Comparison of ENCODE assay signal across 34 cellular contexts in genomic region chr3:54608041-54608440, GRCh38.
"Had no signal": no experiment of that assay in that cellular context is flagged by ENCODE, and none has a peak within 500 bp of the region (broad histone marks: within the 10 kb centered on the region; RNA-seq: fewer than 3 reads in every experiment).

No MANE protein-coding gene starts in this region.

- DNase-seq: Karpas-422, Kasumi-1, MG63, MM.1S, MV-4-11, NCI-H1048, NCI-H1092, NCI-H1092 treated with DMSO at 0.1 percent for 48 hours, NCI-H1105, NCI-H1105 treated with DMSO at 0.1 percent for 48 hours, NCI-H1417, NCI-H1417 treated with DMSO at 0.1 percent for 48 hours, NCI-H1436, NCI-H1436 treated with DMSO at 0.1 percent for 48 hours, NCI-H146, NCI-H1694, NCI-H1694 treated with DMSO at 0.1 percent for 48 hours, NCI-H187, NCI-H187 treated with DMSO at 0.1 percent for 48 hours, NCI-H1930, NCI-H2029, NCI-H2029 treated with DMSO at 0.1 percent for 48 hours, NCI-H2081, NCI-H2081 treated with DMSO at 0.1 percent for 48 hours, NCI-H2107, NCI-H2171, NCI-H2171 treated with DMSO at 0.1 percent for 48 hours, NCI-H2227 treated with DMSO at 0.1 percent for 48 hours, NCI-H226, NCI-H345, NCI-H446, NCI-H446 treated with DMSO at 0.1 percent for 48 hours, NCI-H510A, NCI-H510A treated with DMSO at 0.1 percent for 48 hours had no signal

- H3K9me3 ChIP-seq: MG63 had no signal

- H3K4me3 ChIP-seq: MG63 had no signal

- H3K36me3 ChIP-seq: MG63 had no signal
